In genomic region chr14:67820428-67820881, GRCh38 we compare ENCODE assay signal across 1 cellular context.
A peak's percentile ranks its signal among the peaks of the same experiment; 100 is the strongest.
TF ChIP-seq lines count a peak whose summit lies in the region.

No MANE protein-coding gene starts in this region.

TF ChIP-seq in GM12878, 131 proteins besides CTCF, POLR2A, EP300 and RAD21 (continued from another document):
- TF ChIP-seq ELK1 (IDR thresholded peaks at IDR 0.05; ENCODE audit: low read depth, low read length) (no peak), IRF5 (IDR thresholded peaks at IDR 0.05; ENCODE audit: borderline replicate concordance) (no peak), PML (IDR thresholded peaks at IDR 0.05; ENCODE audit: low read length) (no peak), NR2F1 (conservative IDR thresholded peaks at IDR 0.05) (peak; percentile 66), MXI1 (IDR thresholded peaks at IDR 0.05; ENCODE audit: low read depth, low read length) (peak; percentile 62; the same call in 1 of the 2 replicates), CHD1 (IDR thresholded peaks at IDR 0.05; ENCODE audit: low read depth, low read length) (no peak), RB1 (IDR thresholded peaks at IDR 0.05; ENCODE audit: borderline replicate concordance) (no peak), BCL3 (IDR thresholded peaks at IDR 0.05; ENCODE audit: borderline replicate concordance, insufficient read depth, low read depth, low read length, poor library complexity, severe bottlenecking) (no peak), SREBF2 (IDR thresholded peaks at IDR 0.05; ENCODE audit: low read length) (no peak), TCF12 (IDR thresholded peaks at IDR 0.05; ENCODE audit: low read depth, low read length) (no peak), MLLT1 (IDR thresholded peaks at IDR 0.05) (peak; percentile 87), ZBTB4 (CRISPR knock-in tag; IDR thresholded peaks at IDR 0.05) (no peak), PRDM15 (CRISPR knock-in tag; IDR thresholded peaks at IDR 0.05) (no peak), CBX5 (IDR thresholded peaks at IDR 0.05; ENCODE audit: low read depth) (no peak), SREBF1 (IDR thresholded peaks at IDR 0.05; ENCODE audit: low read length) (no peak), POLR2AphosphoS2 (IDR thresholded peaks at IDR 0.05; ENCODE audit: low read depth, low read length) (no peak), CUX1 (IDR thresholded peaks at IDR 0.05; ENCODE audit: insufficient replicate concordance, low read depth, low read length) (no peak), YY1 (IDR thresholded peaks at IDR 0.05; ENCODE audit: low read depth, low read length) (no peak), CREB1 (IDR thresholded peaks at IDR 0.05; ENCODE audit: low read depth) (no peak), EED (IDR thresholded peaks at IDR 0.05; ENCODE audit: low read depth) (no peak), FOS (IDR thresholded peaks at IDR 0.05; ENCODE audit: borderline replicate concordance, extremely low read depth, insufficient read length) (no peak), MYC (IDR thresholded peaks at IDR 0.05; ENCODE audit: insufficient read depth, insufficient read length, insufficient replicate concordance, low read length, severe bottlenecking) (no peak), KAT2A (conservative IDR thresholded peaks at IDR 0.05; ENCODE audit: control insufficient read depth, low read depth, low read length) (no peak), CHD2 (IDR thresholded peaks at IDR 0.05; ENCODE audit: borderline replicate concordance, low read depth, low read length) (0 out of 2 replicates have a peak, but pooled peaks have one; percentile 23), IKZF2 (IDR thresholded peaks at IDR 0.05) (no peak; a peak in 1 of 4 replicates), ZNF24 (IDR thresholded peaks at IDR 0.05) (no peak), SIX5 (IDR thresholded peaks at IDR 0.05; ENCODE audit: low read depth, low read length, severe bottlenecking) (no peak), NR2C1 (IDR thresholded peaks at IDR 0.05) (no peak), SKIL (IDR thresholded peaks at IDR 0.05; ENCODE audit: low read depth, poor library complexity, severe bottlenecking) (no peak)
